ENCODE assay signal across 17 cellular contexts in genomic region chr19:31270897-31271568, GRCh38.
DNase-seq lines count a peak whose midpoint lies in the region; ATAC-seq and TF ChIP-seq lines count a peak whose summit lies in the region.
"Had no signal": no experiment of that assay in that cellular context is flagged by ENCODE, and none has a peak within 500 bp of the region (broad histone marks: within the 10 kb centered on the region; RNA-seq: fewer than 3 reads in every experiment).

No MANE protein-coding gene starts in this region.

- H3K9me3 ChIP-seq in AG04450 (ENCODE audit: control insufficient read depth, insufficient read depth, low read length) (no peaks in the 10 kb centered on the region), gastroesophageal sphincter (no peaks in the 10 kb centered on the region)
- H3K9me3 ChIP-seq: colonic mucosa, thyroid gland had no signal

- CTCF ChIA-PET in AG04450 (lab: Charles Lee) = interaction anchor here (1.9 kb wide), 1 partner anchor 217 kb away, joined by 6 read pairs; no protein-coding TSS in a partner anchor

- H3K27me3 ChIP-seq in AG04450 (ENCODE audit: control insufficient read depth, insufficient read depth, low read length) (no peaks in the 10 kb centered on the region), gastroesophageal sphincter (no peaks in the 10 kb centered on the region)
- H3K27me3 ChIP-seq: colonic mucosa, thyroid gland had no signal

- TF ChIP-seq CTCF in AG04450 (IDR thresholded peaks at IDR 0.05; ENCODE audit: low read depth, low read length) (no peak), cardiac fibroblast (IDR thresholded peaks at IDR 0.05; ENCODE audit: low read depth, low read length) (no peak), gastroesophageal sphincter (IDR thresholded peaks at IDR 0.05) (no peak)

- no peak overlapping the region for H3K4me3 ChIP-seq in AG04450 (ENCODE audit: low read depth, low read length)
- H3K4me3 ChIP-seq in cardiac fibroblast (replicated peaks in 1 of 2; ENCODE audit: low read depth in 2 of 2, low read length in 2 of 2) = no peak overlapping the region
- H3K4me3 ChIP-seq in gastroesophageal sphincter = no peak overlapping the region
- H3K4me3 ChIP-seq: colonic mucosa, thyroid gland had no signal

- 44 to 53% methylated on average over 4 of the region's 14 CpGs for WGBS in gastroesophageal sphincter (ENCODE audit: low coverage in 1 of 2), 2 donors

- no peak for TF ChIP-seq POLR2A in gastroesophageal sphincter (IDR thresholded peaks at IDR 0.05)

- DNase-seq in AG04450 (ENCODE audit: low read depth, low spot score) (peak; percentile 7), LHCN-M2 (ENCODE audit: low read depth) (peak; percentile 41), cardiac fibroblast (ENCODE audit: low read depth in 2 of 2) (peak; percentile 67 to 77), mesenteric fat pad (ENCODE audit: low spot score) (peak; percentile 64), GDM1 (lab: John Stamatoyannopoulos, UW) (no peak)
- DNase-seq: activated CD4-positive, alpha-beta T cell treated with anti-CD3 and anti-CD28 coated beads, Interleukin-2, amount 10 ng/mL, durations not matched to agents 7 days and 5 days; activated T-cell treated with anti-CD3 and anti-CD28 coated beads, Interleukin-2, amount 50 U/mL, for 1 hour; colonic mucosa; hippocampal formation; MV-4-11; stimulated activated CD4-positive, alpha-beta T cell treated with anti-CD3 and anti-CD28 coated beads, Interleukin-4, amount 100 ng/mL, for 1 hour; thyroid gland had no signal

- no peak for TF ChIP-seq EP300 in gastroesophageal sphincter (IDR thresholded peaks at IDR 0.05)

- peaks cover 0 to 7% of the 10 kb centered on the region in 2 donors for H3K36me3 ChIP-seq in gastroesophageal sphincter
- H3K36me3 ChIP-seq: colonic mucosa had no signal

- H3K27ac ChIP-seq in AG04450 (ENCODE audit: low read depth, low read length) (no peak overlapping the region), gastroesophageal sphincter (no peak overlapping the region)
- H3K27ac ChIP-seq: colonic mucosa, thyroid gland had no signal

- POLR2A ChIA-PET in AG04450 (lab: Yijun Ruan, JAX) = interaction anchor here (1.1 kb wide), 1 partner anchor 68 kb away, joined by 4 read pairs; no protein-coding TSS in a partner anchor

- H3K4me1 ChIP-seq in gastroesophageal sphincter = peaks cover 0 to 19% (median 0%) of the 10 kb centered on the region in 3 donors
- H3K4me1 ChIP-seq: colonic mucosa had no signal

- ATAC-seq in gastroesophageal sphincter (no peak), HG02759 (IDR thresholded peaks at IDR 0.05; ENCODE audit: unreplicated experiment) (no peak), GM21717 (IDR thresholded peaks at IDR 0.05; ENCODE audit: unreplicated experiment) (no peak)
- ATAC-seq: left lobe of liver, Right ventricle myocardium inferior had no signal
